16 cellular contexts compared by ENCODE assay signal in the genomic region with DNA sequence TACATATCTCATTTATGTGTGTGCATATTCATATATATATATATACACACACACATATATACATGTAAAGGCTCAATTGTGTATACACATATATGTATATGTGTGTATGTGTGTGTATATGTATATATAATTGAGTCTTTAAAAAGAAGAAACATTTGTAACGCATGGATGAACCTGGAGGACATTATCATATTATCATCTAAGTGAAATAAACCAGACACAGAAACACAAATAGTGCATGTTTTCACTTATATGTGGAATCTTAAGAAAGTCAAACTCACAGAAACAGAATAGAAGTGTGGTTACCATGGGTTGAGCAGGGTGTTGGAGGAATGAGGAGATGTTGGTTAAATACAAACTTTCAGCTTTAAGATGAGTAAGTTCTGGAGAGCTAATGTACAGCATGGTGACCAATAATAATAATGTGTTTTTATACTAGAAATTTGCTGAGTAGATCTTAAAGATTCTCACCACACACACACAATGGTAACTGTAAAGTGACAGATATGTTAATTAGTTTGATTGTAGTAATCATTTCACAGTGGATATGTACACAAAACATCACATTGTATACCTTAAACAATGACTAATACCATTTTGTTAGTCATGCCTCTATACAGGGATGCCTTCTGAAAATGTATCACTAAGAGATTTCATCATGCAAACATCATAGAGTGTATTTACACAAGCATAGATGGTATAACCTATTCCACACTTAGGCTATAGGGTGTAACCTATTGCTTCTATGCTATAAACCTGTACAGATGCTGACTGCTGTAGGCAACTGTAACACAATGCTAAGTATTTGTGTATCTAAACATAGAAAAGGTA.
A peak's percentile ranks its signal among the peaks of the same experiment; 100 is the strongest.
DNase-seq lines count a peak whose midpoint lies in the region; ATAC-seq and TF ChIP-seq lines count a peak whose summit lies in the region.
"Had no signal": no experiment of that assay in that cellular context is flagged by ENCODE, and none has a peak within 500 bp of the region (broad histone marks: within the 10 kb centered on the region; RNA-seq: fewer than 3 reads in every experiment).

No MANE protein-coding gene starts in this region.

- ATAC-seq in Panc1, result peak; percentile 87
- no peak for ATAC-seq in GM18858 (IDR thresholded peaks at IDR 0.05; ENCODE audit: unreplicated experiment)
- ATAC-seq: T-cell had no signal

- CTCF ChIA-PET in Panc1 (lab: Charles Lee), result no interaction called here

- H3K9me3 ChIP-seq in Panc1 (ENCODE audit: control insufficient read depth, insufficient read depth, low read depth, low read length), result no peaks in the 10 kb centered on the region
- H3K9me3 ChIP-seq: ascending aorta, HAP-1 had no signal

- in situ Hi-C loops in Panc1 (cut with HindIII; ENCODE audit: low pct_unique_long_range_greater_than_20kb, low sequenced_read_pairs), result no loop called here

- POLR2A ChIA-PET in Panc1 (lab: Charles Lee), result no interaction called here

- H3K27me3 ChIP-seq in Panc1 (ENCODE audit: control insufficient read depth, insufficient read depth, low read length), result no peaks in the 10 kb centered on the region
- H3K27me3 ChIP-seq: ascending aorta, esophagus squamous epithelium, hepatocyte had no signal

- no peak overlapping the region for H3K4me3 ChIP-seq in Panc1 (ENCODE audit: low read depth in 2 of 2, low read length in 2 of 2)
- H3K4me3 ChIP-seq in choroid plexus epithelial cell (ENCODE audit: low read depth, low read length), result no peak overlapping the region
- H3K4me3 ChIP-seq: ascending aorta, coronary artery, esophagus squamous epithelium, HAP-1, hepatocyte had no signal

- H3K27ac ChIP-seq in 22Rv1 (0 out of 2 replicates have a peak overlapping the region, but pooled peaks have one; percentile 32), Panc1 (ENCODE audit: low read length) (no peak overlapping the region)
- H3K27ac ChIP-seq: ascending aorta, C4-2B, coronary artery, hepatocyte had no signal

- H3K36me3 ChIP-seq in Panc1 (ENCODE audit: control insufficient read depth, insufficient read depth, low read length), result no peaks in the 10 kb centered on the region; the same call in 1 of the 2 replicates
- H3K36me3 ChIP-seq: ascending aorta, HAP-1 had no signal

- intact Hi-C loops in Panc1 (cut with micrococcal nuclease; ENCODE audit: unreplicated experiment), result no loop called here

- peak; percentile 82 for DNase-seq in DMS53 (lab: John Stamatoyannopoulos, UW)
- DNase-seq in Panc1 (ENCODE audit: low read depth, low spot score), result peak; percentile 72
- peak; percentile 29 for DNase-seq in choroid plexus epithelial cell (ENCODE audit: low read depth)
- no peak for DNase-seq in effector CD8-positive, alpha-beta T cell (lab: John Stamatoyannopoulos, UW)
- DNase-seq in NCI-H1048 (lab: John Stamatoyannopoulos, UW), result no peak
- DNase-seq: activated B cell treated with CpG ODN at 0.5 μM for 24 hours, esophagus squamous epithelium, NCI-H1092 treated with DMSO at 0.1 percent for 48 hours, T-cell had no signal

- TF ChIP-seq CTCF in 22Rv1 (IDR thresholded peaks at IDR 0.05), result no peak
- no peak for TF ChIP-seq CTCF in Panc1 (IDR thresholded peaks at IDR 0.05)
- no peak for TF ChIP-seq CTCF in choroid plexus epithelial cell (conservative IDR thresholded peaks at IDR 0.05; ENCODE audit: low read depth, low read length)

- BruUV-seq in Panc1 (replicated peaks; lab: Mats Ljungman, UMichigan), result no TSS peak

- H3K4me1 ChIP-seq in Panc1 (ENCODE audit: control insufficient read depth, insufficient read depth, low read length), result 0 out of 2 replicates have a peak, but pooled peaks cover 2% of the 10 kb centered on the region
- H3K4me1 ChIP-seq: ascending aorta had no signal

Comparison
In these comparisons a context has a peak if more than half of its experiments do, and no peak if none do; other contexts are left out.
1. DNase-seq: peak in DMS53 (single experiment), Panc1 (single experiment) and choroid plexus epithelial cell (single experiment); none in effector CD8-positive, alpha-beta T cell (single experiment) and NCI-H1048 (single experiment).